16 cellular contexts compared by ENCODE assay signal in genomic region chr18:64678048-64678447, GRCh38.
DNase-seq lines count a peak whose midpoint lies in the region; ATAC-seq and TF ChIP-seq lines count a peak whose summit lies in the region.
"Had no signal": no experiment of that assay in that cellular context is flagged by ENCODE, and none has a peak within 500 bp of the region (broad histone marks: within the 10 kb centered on the region; RNA-seq: fewer than 3 reads in every experiment).

No MANE protein-coding gene starts in this region.

- 52 to 63% methylated on average over 1 to 2 of the region's 2 CpGs for WGBS in endodermal cell (ENCODE audit: insufficient coverage in 1 of 2, insufficient read length in 1 of 2), 2 experiments
- 73 to 86% (median 82%) methylated on average over 2 of the region's 2 CpGs for WGBS in ovary, 3 donors

- no peaks in the 10 kb centered on the region for H4K20me1 ChIP-seq in neural progenitor cell (ENCODE audit: low read depth)

- no peak for TF ChIP-seq POLR2A in ovary (IDR thresholded peaks at IDR 0.05)

- H3K79me2 ChIP-seq in neural progenitor cell (ENCODE audit: low read depth), result no peaks in the 10 kb centered on the region

- H3K9ac ChIP-seq in endodermal cell (ENCODE audit: extremely low read depth, low read length, poor library complexity, severe bottlenecking) (no peak overlapping the region), neural progenitor cell (no peak overlapping the region)

- H3K27me3 ChIP-seq in endodermal cell (ENCODE audit: control insufficient read depth, insufficient read depth, low read length, poor library complexity, severe bottlenecking), result no peaks in the 10 kb centered on the region
- H3K27me3 ChIP-seq in neural progenitor cell, result no peaks in the 10 kb centered on the region
- H3K27me3 ChIP-seq in ovary, result no peaks in the 10 kb centered on the region

- H3K36me3 ChIP-seq in endodermal cell (ENCODE audit: control insufficient read depth, insufficient read depth, low read length) (no peaks in the 10 kb centered on the region), neural progenitor cell (no peaks in the 10 kb centered on the region), ovary (no peaks in the 10 kb centered on the region)

- no peak for ATAC-seq in left ventricle myocardium superior

- H3K4me3 Mint-ChIP-seq in endodermal cell (no peak overlapping the region), neural progenitor cell (no peak overlapping the region)

- no peak overlapping the region for H2AFZ ChIP-seq in neural progenitor cell (replicated peaks)

- DNase-seq in NCI-H1417 (lab: John Stamatoyannopoulos, UW), result peak in 2 of 3 experiments; percentile 26 to 52
- DNase-seq in NCI-H1417 treated with DMSO at 0.1 percent for 48 hours (lab: John Stamatoyannopoulos, UW), result no peak
- peak; percentile 45 for DNase-seq in NCI-H146 treated with DMSO at 0.1 percent for 48 hours (lab: John Stamatoyannopoulos, UW; ENCODE audit: unreplicated experiment)
- peak; percentile 52 for DNase-seq in endodermal cell
- peak; percentile 42 for DNase-seq in neural progenitor cell (ENCODE audit: low spot score)
- DNase-seq in AML-193 (lab: John Stamatoyannopoulos, UW), result no peak
- no peak for DNase-seq in left ventricle myocardium superior
- no peak for DNase-seq in ovary
- DNase-seq: C1 segment of cervical spinal cord, GF-D8, KG1, NCI-H1694, NCI-H226, NCI-H526 treated with DMSO at 0.1 percent for 48 hours had no signal

- TF ChIP-seq CTCF in endodermal cell (conservative IDR thresholded peaks at IDR 0.05), result peak; percentile 30
- no peak for TF ChIP-seq CTCF in neural progenitor cell (IDR thresholded peaks at IDR 0.05)
- no peak for TF ChIP-seq CTCF in ovary (IDR thresholded peaks at IDR 0.05)

- H3K4me2 ChIP-seq in neural progenitor cell, result no peak overlapping the region

- H3K4me1 Mint-ChIP-seq in endodermal cell, result peaks cover 28% of the 10 kb centered on the region
- H3K4me1 Mint-ChIP-seq in neural progenitor cell, result peaks cover 14% of the 10 kb centered on the region

- H3K27me3 Mint-ChIP-seq in endodermal cell (ENCODE audit: insufficient read depth), result peaks cover 6% of the 10 kb centered on the region
- H3K27me3 Mint-ChIP-seq in neural progenitor cell (ENCODE audit: insufficient read depth, low read depth), result peaks cover 2% of the 10 kb centered on the region

- H3K4me3 ChIP-seq in endodermal cell (ENCODE audit: low read length) (no peak overlapping the region), neural progenitor cell (no peak overlapping the region), ovary (no peak overlapping the region)
- H3K4me3 ChIP-seq: SK-N-MC had no signal

- H3K27ac Mint-ChIP-seq in endodermal cell, result no peak overlapping the region
- no peak overlapping the region for H3K27ac Mint-ChIP-seq in neural progenitor cell

- TF ChIP-seq EP300 in ovary (IDR thresholded peaks at IDR 0.05), result no peak

- H3K9me3 ChIP-seq in endodermal cell (ENCODE audit: control insufficient read depth, low read length) (no peaks in the 10 kb centered on the region), neural progenitor cell (ENCODE audit: low read depth) (no peaks in the 10 kb centered on the region), ovary (no peaks in the 10 kb centered on the region)

- H3K36me3 Mint-ChIP-seq in endodermal cell (ENCODE audit: low read depth), result peaks cover 6% of the 10 kb centered on the region
- H3K36me3 Mint-ChIP-seq in neural progenitor cell, result peaks cover 2% of the 10 kb centered on the region

- intact Hi-C loops in left ventricle myocardium superior (cut with micrococcal nuclease), result no loop called here
- intact Hi-C loops in ovary (cut with DNase I), result no loop called here

- no peak overlapping the region for H3K27ac ChIP-seq in endodermal cell (ENCODE audit: low read depth, low read length)
- H3K27ac ChIP-seq in neural progenitor cell, result no peak overlapping the region
- no peak overlapping the region for H3K27ac ChIP-seq in ovary
- H3K27ac ChIP-seq: 22Rv1 had no signal

- H3K4me1 ChIP-seq in endodermal cell (ENCODE audit: control insufficient read depth, insufficient read depth, low read length) (no peaks in the 10 kb centered on the region), neural progenitor cell (peaks cover 7% of the 10 kb centered on the region), ovary (ENCODE audit: insufficient read depth) (no peaks in the 10 kb centered on the region)

- H3F3A ChIP-seq in neural progenitor cell (ENCODE audit: low read depth), result no peaks in the 10 kb centered on the region

- H3K9me3 Mint-ChIP-seq in endodermal cell (peaks cover 10% of the 10 kb centered on the region), neural progenitor cell (no peaks in the 10 kb centered on the region)

Comparison
In these comparisons a context has a peak if more than half of its experiments do, and no peak if none do; other contexts are left out.
1. DNase-seq: peak in NCI-H1417 (2 of 3), NCI-H146 treated with DMSO at 0.1 percent for 48 hours (single experiment), endodermal cell (single experiment) and neural progenitor cell (single experiment); none in NCI-H1417 treated with DMSO at 0.1 percent for 48 hours (single experiment), AML-193 (0 of 2), left ventricle myocardium superior (single experiment) and ovary (0 of 5).